8 cellular contexts compared by ENCODE assay signal in genomic region chr6:38871745-38872568, GRCh38.
DNase-seq lines count a peak whose midpoint lies in the region; ATAC-seq and TF ChIP-seq lines count a peak whose summit lies in the region.

No MANE protein-coding gene starts in this region.

- H3K4me3 ChIP-seq in heart left ventricle, result no peak overlapping the region
- no peak overlapping the region for H3K4me3 ChIP-seq in coronary artery
- no peak overlapping the region for H3K4me3 ChIP-seq in lower lobe of right lung

- 36 to 38% (median 37%) methylated on average over 15 of the region's 15 CpGs for WGBS in heart left ventricle, 4 donors

- H3K4me1 ChIP-seq in heart left ventricle, result peaks cover 0 to 5% (median 0%) of the 10 kb centered on the region in 12 donors
- H3K4me1 ChIP-seq in lower lobe of right lung, result peaks cover 5% of the 10 kb centered on the region

- H3K27ac ChIP-seq in heart left ventricle (no peak overlapping the region), coronary artery (no peak overlapping the region), lower lobe of right lung (no peak overlapping the region)

- H3K9me3 ChIP-seq in heart left ventricle, result no peaks in the 10 kb centered on the region
- H3K9me3 ChIP-seq in lower lobe of right lung, result no peaks in the 10 kb centered on the region

- DNase-seq in heart left ventricle (peak in 2 of 5 donors; percentile 27 to 36), cardiac septum (ENCODE audit: low spot score) (no peak), NCI-H2196 treated with DMSO at 0.1 percent for 48 hours (lab: John Stamatoyannopoulos, UW; ENCODE audit: unreplicated experiment) (peak; percentile 18), coronary artery (ENCODE audit: low spot score) (no peak), lower lobe of right lung (no peak)
- peak; percentile 22 for DNase-seq in activated CD4-positive, alpha-beta T cell treated with anti-CD3 and anti-CD28 coated beads for 1 hour
- DNase-seq in stimulated activated CD8-positive, alpha-beta memory T cell treated with anti-CD3 and anti-CD28 coated beads, Interleukin-2, amount 100 ng/mL, for 48 hours (ENCODE audit: low read depth in 2 of 2), result peak; percentile 11 to 23

- ATAC-seq in heart left ventricle, result peak in 1 of 4 donors; percentile 42
- ATAC-seq in lower lobe of right lung, result peak; percentile 76
- ATAC-seq in GM18870 (IDR thresholded peaks at IDR 0.05; ENCODE audit: unreplicated experiment), result no peak

- TF ChIP-seq POLR2A in heart left ventricle (IDR thresholded peaks at IDR 0.05), result no peak

- intact Hi-C loops in heart left ventricle (cut with DNase I), result loop anchor here (1.0 to 10.0 kb wide), 9 partner anchors 63 to 440 kb away; partner anchors contain the start of gene KCNK17 (in 1 of the 10)
- intact Hi-C loops in cardiac septum (cut with DNase I), result loop anchor here (5.0 kb wide), 1 partner anchor 440 kb away; the partner anchor contains the start of gene KCNK17
- intact Hi-C loops in lower lobe of right lung (cut with DNase I), result no loop called here

- H3K36me3 ChIP-seq in heart left ventricle (no peaks in the 10 kb centered on the region), lower lobe of right lung (no peaks in the 10 kb centered on the region)

- peak; percentile 69 to 87 (median 76) for TF ChIP-seq CTCF in heart left ventricle (IDR thresholded peaks at IDR 0.05)
- peak; percentile 67 for TF ChIP-seq CTCF in coronary artery (IDR thresholded peaks at IDR 0.05)
- TF ChIP-seq CTCF in lower lobe of right lung (IDR thresholded peaks at IDR 0.05), result peak; percentile 88

- H3K27me3 ChIP-seq in heart left ventricle (peaks cover 0 to 19% (median 0%) of the 10 kb centered on the region in 9 donors), lower lobe of right lung (ENCODE audit: low read depth) (no peaks in the 10 kb centered on the region)

Comparison
In these comparisons a context has a peak if more than half of its experiments do, and no peak if none do; other contexts are left out.
1. DNase-seq: peak in NCI-H2196 treated with DMSO at 0.1 percent for 48 hours (single experiment), activated CD4-positive, alpha-beta T cell treated with anti-CD3 and anti-CD28 coated beads for 1 hour (single experiment) and stimulated activated CD8-positive, alpha-beta memory T cell treated with anti-CD3 and anti-CD28 coated beads, Interleukin-2, amount 100 ng/mL, for 48 hours (2 of 2); none in cardiac septum (single experiment), coronary artery (single experiment) and lower lobe of right lung (single experiment).
2. Peak in every context shown above with its lines, with median percentiles within 50 percentile points of each other: CTCF ChIP-seq.